24 cellular contexts compared by ENCODE assay signal in genomic region chr9:134695144-134695543, GRCh38. TPM values are rescaled to one million over a fixed set of nuclear protein-coding genes. Genes with fewer than 3 reads are reported as not detected.
"Had no signal": no experiment of that assay in that cellular context is flagged by ENCODE, and none has a peak within 500 bp of the region (broad histone marks: within the 10 kb centered on the region; RNA-seq: fewer than 3 reads in every experiment).

No MANE protein-coding gene starts in this region.

- H3K4me1 ChIP-seq: foreskin keratinocyte, testis had no signal

- FAIRE-seq: small intestine had no signal

- H3K9me3 Mint-ChIP-seq: activated B cell treated with CpG ODN at 0.5 μM for 24 hours, mesothelial cell of epicardium had no signal

- H3K9me3 ChIP-seq: ascending aorta, sigmoid colon, testis, transverse colon had no signal

- H3K4me3 ChIP-seq: ascending aorta, cardiac muscle cell, sigmoid colon, testis, transverse colon had no signal

- H3K27me3 Mint-ChIP-seq: activated CD4-positive, alpha-beta T cell treated with anti-CD3 and anti-CD28 coated beads for 36 hours; activated naive CD8-positive, alpha-beta T cell; brain had no signal

- H3K4me3 Mint-ChIP-seq: activated B cell treated with CpG ODN at 0.5 μM for 24 hours; activated CD4-positive, alpha-beta T cell treated with anti-CD3 and anti-CD28 coated beads for 36 hours; activated CD8-positive, alpha-beta memory T cell treated with anti-CD3 and anti-CD28 coated beads, Interleukin-2, amount 10 ng/mL, durations not matched to agents 7 days and 5 days; activated CD8-positive, alpha-beta T cell treated with anti-CD3 and anti-CD28 coated beads, Interleukin-2, amount 10 ng/mL, durations not matched to agents 7 days and 5 days; activated naive CD8-positive, alpha-beta T cell; brain; mesothelial cell of epicardium; naive thymus-derived CD4-positive, alpha-beta T cell had no signal

- H3K36me3 ChIP-seq: cardiac muscle cell, transverse colon had no signal

- H3K27ac ChIP-seq: ascending aorta, cardiac muscle cell, foreskin keratinocyte, sigmoid colon, testis, transverse colon had no signal

- H3K27ac Mint-ChIP-seq: activated B cell treated with CpG ODN at 0.5 μM for 24 hours; activated CD4-positive, alpha-beta T cell treated with anti-CD3 and anti-CD28 coated beads for 36 hours; activated CD8-positive, alpha-beta memory T cell treated with anti-CD3 and anti-CD28 coated beads, Interleukin-2, amount 10 ng/mL, durations not matched to agents 7 days and 5 days; activated CD8-positive, alpha-beta T cell treated with anti-CD3 and anti-CD28 coated beads, Interleukin-2, amount 10 ng/mL, durations not matched to agents 7 days and 5 days; activated naive CD8-positive, alpha-beta T cell; brain; mesothelial cell of epicardium; naive thymus-derived CD4-positive, alpha-beta T cell had no signal

- H3K4me1 Mint-ChIP-seq: activated B cell treated with CpG ODN at 0.5 μM for 24 hours had no signal

- H3K36me3 Mint-ChIP-seq: activated CD8-positive, alpha-beta memory T cell treated with anti-CD3 and anti-CD28 coated beads, Interleukin-2, amount 10 ng/mL, durations not matched to agents 7 days and 5 days; activated naive CD8-positive, alpha-beta T cell; naive thymus-derived CD4-positive, alpha-beta T cell had no signal

- DNase-seq: activated B cell treated with CpG ODN at 0.5 μM for 24 hours; activated CD4-positive, alpha-beta T cell treated with anti-CD3 and anti-CD28 coated beads for 36 hours; activated CD8-positive, alpha-beta memory T cell treated with anti-CD3 and anti-CD28 coated beads, Interleukin-2, amount 10 ng/mL, durations not matched to agents 7 days and 5 days; activated CD8-positive, alpha-beta T cell treated with anti-CD3 and anti-CD28 coated beads, Interleukin-2, amount 10 ng/mL, durations not matched to agents 7 days and 5 days; activated effector memory CD4-positive, alpha-beta T cell treated with Interleukin-2 at 50 U/mL for 16 hours; activated naive CD4-positive, alpha-beta T cell treated with Interleukin-2 at 50 U/mL for 16 hours; activated T-cell treated with anti-CD3 and anti-CD28 coated beads for 4 hours; foreskin keratinocyte; naive thymus-derived CD4-positive, alpha-beta T cell; nucleus accumbens; small intestine; stimulated activated CD4-positive, alpha-beta T cell treated with anti-CD3 and anti-CD28 coated beads, Interleukin-1b, Interleukin-23, amount 100 ng/mL, for 48 hours; stimulated activated naive CD8-positive, alpha-beta T cell treated with anti-CD3 and anti-CD28 coated beads, Interleukin-15, Interleukin-2, amounts not matched to agents 100 U/mL and 50 U/mL, for 24 hours; T-helper 2 cell; testis; transverse colon had no signal

- ATAC-seq: activated CD4-positive, alpha-beta T cell treated with anti-CD3 and anti-CD28 coated beads for 36 hours; activated CD8-positive, alpha-beta memory T cell treated with anti-CD3 and anti-CD28 coated beads, Interleukin-2, amount 10 ng/mL, durations not matched to agents 7 days and 5 days; activated CD8-positive, alpha-beta T cell treated with anti-CD3 and anti-CD28 coated beads, Interleukin-2, amount 10 ng/mL, durations not matched to agents 7 days and 5 days; esophagus mucosa; foreskin keratinocyte; naive thymus-derived CD4-positive, alpha-beta T cell; stimulated activated naive CD8-positive, alpha-beta T cell treated with anti-CD3 and anti-CD28 coated beads, Interleukin-15, Interleukin-2, amounts not matched to agents 100 U/mL and 50 U/mL, for 24 hours had no signal

- H3K27me3 ChIP-seq: ascending aorta, cardiac muscle cell, foreskin keratinocyte, sigmoid colon, testis, transverse colon had no signal

RNA-seq across cellular contexts. Expression of gene COL5A1, which starts 53.5 kb away (rescaled TPM):
- polyA plus RNA-seq: naive thymus-derived CD4-positive, alpha-beta T cell; neural cell had no signal
